Comparison of ENCODE assay signal across 1 cellular context in the genomic region with DNA sequence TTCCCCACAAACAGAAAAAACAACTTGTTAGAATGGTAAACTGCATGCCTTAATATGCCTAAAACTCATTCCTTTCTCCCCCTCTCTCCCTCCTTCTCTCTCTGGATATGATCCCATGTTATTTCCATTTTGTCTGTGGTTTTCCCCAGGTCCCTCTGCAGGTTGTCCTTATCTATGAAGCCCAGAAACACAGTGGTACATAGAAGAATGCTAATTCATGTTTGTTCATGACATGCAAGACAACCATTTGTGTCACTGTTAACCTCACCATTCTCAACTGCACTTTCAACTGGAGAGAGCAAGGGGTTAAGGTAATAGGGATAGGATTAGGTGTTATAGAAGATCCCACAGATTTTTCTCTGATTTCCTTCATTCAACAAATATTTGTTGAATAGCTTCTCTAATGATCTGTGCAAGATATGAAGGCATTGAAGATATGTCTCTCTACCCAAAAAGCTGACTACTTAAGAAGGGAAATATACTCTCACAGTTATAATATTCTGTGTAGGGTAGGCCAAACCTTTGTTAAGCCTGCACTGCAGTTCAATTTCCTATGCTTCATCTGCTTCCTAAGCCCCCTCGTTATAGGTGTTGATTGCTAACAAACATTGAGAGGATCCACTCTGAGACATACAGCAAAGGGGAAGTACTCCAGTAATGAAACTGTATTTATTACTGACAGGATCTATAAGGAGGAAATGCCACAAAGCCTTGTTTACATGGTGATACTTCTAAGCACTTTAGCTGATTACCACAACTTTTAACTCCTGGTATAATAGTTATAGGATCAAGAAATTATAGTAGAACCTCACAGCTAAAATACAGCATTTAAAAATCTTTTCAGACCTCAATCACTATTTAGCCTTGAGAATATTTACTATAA.
TF ChIP-seq lines count a peak whose summit lies in the region.

No MANE protein-coding gene starts in this region.

TF ChIP-seq in K562, 482 proteins besides CTCF, POLR2A, EP300 and RAD21 (continued from another document):
- TF ChIP-seq KDM5B (IDR thresholded peaks at IDR 0.05; ENCODE audit: insufficient replicate concordance, low read depth, low read length) = no peak
- TF ChIP-seq DMBX1 (CRISPR knock-in tag; IDR thresholded peaks at IDR 0.05; ENCODE audit: borderline replicate concordance) = peak; percentile 68; the same call in 1 of the 2 replicates
- TF ChIP-seq, protein P1, sequence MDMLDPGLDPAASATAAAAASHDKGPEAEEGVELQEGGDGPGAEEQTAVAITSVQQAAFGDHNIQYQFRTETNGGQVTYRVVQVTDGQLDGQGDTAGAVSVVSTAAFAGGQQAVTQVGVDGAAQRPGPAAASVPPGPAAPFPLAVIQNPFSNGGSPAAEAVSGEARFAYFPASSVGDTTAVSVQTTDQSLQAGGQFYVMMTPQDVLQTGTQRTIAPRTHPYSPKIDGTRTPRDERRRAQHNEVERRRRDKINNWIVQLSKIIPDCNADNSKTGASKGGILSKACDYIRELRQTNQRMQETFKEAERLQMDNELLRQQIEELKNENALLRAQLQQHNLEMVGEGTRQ (CRISPR knock-in tag; IDR thresholded peaks at IDR 0.05) = no peak
- TF ChIP-seq NR2C1 (IDR thresholded peaks at IDR 0.05) = peak; percentile 63
- no peak for TF ChIP-seq NR2C1 (tag; IDR thresholded peaks at IDR 0.05)
- TF ChIP-seq, protein P2, sequence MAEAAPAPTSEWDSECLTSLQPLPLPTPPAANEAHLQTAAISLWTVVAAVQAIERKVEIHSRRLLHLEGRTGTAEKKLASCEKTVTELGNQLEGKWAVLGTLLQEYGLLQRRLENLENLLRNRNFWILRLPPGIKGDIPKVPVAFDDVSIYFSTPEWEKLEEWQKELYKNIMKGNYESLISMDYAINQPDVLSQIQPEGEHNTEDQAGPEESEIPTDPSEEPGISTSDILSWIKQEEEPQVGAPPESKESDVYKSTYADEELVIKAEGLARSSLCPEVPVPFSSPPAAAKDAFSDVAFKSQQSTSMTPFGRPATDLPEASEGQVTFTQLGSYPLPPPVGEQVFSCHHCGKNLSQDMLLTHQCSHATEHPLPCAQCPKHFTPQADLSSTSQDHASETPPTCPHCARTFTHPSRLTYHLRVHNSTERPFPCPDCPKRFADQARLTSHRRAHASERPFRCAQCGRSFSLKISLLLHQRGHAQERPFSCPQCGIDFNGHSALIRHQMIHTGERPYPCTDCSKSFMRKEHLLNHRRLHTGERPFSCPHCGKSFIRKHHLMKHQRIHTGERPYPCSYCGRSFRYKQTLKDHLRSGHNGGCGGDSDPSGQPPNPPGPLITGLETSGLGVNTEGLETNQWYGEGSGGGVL (CRISPR knock-in tag; IDR thresholded peaks at IDR 0.05) = no peak
- no peak for TF ChIP-seq PRMT5 (CRISPR knock-in tag; IDR thresholded peaks at IDR 0.05)
- TF ChIP-seq, protein P3, sequence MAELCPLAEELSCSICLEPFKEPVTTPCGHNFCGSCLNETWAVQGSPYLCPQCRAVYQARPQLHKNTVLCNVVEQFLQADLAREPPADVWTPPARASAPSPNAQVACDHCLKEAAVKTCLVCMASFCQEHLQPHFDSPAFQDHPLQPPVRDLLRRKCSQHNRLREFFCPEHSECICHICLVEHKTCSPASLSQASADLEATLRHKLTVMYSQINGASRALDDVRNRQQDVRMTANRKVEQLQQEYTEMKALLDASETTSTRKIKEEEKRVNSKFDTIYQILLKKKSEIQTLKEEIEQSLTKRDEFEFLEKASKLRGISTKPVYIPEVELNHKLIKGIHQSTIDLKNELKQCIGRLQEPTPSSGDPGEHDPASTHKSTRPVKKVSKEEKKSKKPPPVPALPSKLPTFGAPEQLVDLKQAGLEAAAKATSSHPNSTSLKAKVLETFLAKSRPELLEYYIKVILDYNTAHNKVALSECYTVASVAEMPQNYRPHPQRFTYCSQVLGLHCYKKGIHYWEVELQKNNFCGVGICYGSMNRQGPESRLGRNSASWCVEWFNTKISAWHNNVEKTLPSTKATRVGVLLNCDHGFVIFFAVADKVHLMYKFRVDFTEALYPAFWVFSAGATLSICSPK (IDR thresholded peaks at IDR 0.05; ENCODE audit: borderline replicate concordance) = no peak
- peak; percentile 79 for TF ChIP-seq PHB2 (IDR thresholded peaks at IDR 0.05; ENCODE audit: low read depth)
- TF ChIP-seq, protein P4, sequence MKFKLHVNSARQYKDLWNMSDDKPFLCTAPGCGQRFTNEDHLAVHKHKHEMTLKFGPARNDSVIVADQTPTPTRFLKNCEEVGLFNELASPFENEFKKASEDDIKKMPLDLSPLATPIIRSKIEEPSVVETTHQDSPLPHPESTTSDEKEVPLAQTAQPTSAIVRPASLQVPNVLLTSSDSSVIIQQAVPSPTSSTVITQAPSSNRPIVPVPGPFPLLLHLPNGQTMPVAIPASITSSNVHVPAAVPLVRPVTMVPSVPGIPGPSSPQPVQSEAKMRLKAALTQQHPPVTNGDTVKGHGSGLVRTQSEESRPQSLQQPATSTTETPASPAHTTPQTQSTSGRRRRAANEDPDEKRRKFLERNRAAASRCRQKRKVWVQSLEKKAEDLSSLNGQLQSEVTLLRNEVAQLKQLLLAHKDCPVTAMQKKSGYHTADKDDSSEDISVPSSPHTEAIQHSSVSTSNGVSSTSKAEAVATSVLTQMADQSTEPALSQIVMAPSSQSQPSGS (CRISPR knock-in tag; IDR thresholded peaks at IDR 0.05) = no peak
- TF ChIP-seq SMARCE1 (IDR thresholded peaks at IDR 0.05) = peak; percentile 98
- peak; percentile 82 for TF ChIP-seq GATA2 (CRISPR knock-in tag; IDR thresholded peaks at IDR 0.05)
- TF ChIP-seq STAT5A (IDR thresholded peaks at IDR 0.05; ENCODE audit: borderline replicate concordance, low read length) = peak; percentile 88
- TF ChIP-seq SRSF9 (IDR thresholded peaks at IDR 0.05; ENCODE audit: borderline replicate concordance, low read depth, low read length) = no peak
- TF ChIP-seq, protein P5, sequence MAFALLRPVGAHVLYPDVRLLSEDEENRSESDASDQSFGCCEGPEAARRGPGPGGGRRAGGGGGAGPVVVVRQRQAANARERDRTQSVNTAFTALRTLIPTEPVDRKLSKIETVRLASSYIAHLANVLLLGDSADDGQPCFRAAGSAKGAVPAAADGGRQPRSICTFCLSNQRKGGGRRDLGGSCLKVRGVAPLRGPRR (CRISPR knock-in tag; IDR thresholded peaks at IDR 0.05) = no peak
- TF ChIP-seq MBD2 (IDR thresholded peaks at IDR 0.05; ENCODE audit: borderline replicate concordance, low read depth) = peak; percentile 71
- TF ChIP-seq, protein P6, sequence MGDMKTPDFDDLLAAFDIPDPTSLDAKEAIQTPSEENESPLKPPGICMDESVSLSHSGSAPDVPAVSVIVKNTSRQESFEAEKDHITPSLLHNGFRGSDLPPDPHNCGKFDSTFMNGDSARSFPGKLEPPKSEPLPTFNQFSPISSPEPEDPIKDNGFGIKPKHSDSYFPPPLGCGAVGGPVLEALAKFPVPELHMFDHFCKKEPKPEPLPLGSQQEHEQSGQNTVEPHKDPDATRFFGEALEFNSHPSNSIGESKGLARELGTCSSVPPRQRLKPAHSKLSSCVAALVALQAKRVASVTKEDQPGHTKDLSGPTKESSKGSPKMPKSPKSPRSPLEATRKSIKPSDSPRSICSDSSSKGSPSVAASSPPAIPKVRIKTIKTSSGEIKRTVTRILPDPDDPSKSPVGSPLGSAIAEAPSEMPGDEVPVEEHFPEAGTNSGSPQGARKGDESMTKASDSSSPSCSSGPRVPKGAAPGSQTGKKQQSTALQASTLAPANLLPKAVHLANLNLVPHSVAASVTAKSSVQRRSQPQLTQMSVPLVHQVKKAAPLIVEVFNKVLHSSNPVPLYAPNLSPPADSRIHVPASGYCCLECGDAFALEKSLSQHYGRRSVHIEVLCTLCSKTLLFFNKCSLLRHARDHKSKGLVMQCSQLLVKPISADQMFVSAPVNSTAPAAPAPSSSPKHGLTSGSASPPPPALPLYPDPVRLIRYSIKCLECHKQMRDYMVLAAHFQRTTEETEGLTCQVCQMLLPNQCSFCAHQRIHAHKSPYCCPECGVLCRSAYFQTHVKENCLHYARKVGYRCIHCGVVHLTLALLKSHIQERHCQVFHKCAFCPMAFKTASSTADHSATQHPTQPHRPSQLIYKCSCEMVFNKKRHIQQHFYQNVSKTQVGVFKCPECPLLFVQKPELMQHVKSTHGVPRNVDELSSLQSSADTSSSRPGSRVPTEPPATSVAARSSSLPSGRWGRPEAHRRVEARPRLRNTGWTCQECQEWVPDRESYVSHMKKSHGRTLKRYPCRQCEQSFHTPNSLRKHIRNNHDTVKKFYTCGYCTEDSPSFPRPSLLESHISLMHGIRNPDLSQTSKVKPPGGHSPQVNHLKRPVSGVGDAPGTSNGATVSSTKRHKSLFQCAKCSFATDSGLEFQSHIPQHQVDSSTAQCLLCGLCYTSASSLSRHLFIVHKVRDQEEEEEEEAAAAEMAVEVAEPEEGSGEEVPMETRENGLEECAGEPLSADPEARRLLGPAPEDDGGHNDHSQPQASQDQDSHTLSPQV (IDR thresholded peaks at IDR 0.05) = peak; percentile 75
- peak; percentile 66 for TF ChIP-seq CREB1 (IDR thresholded peaks at IDR 0.05)
- no peak for TF ChIP-seq CREB1 (CRISPR knock-in tag; IDR thresholded peaks at IDR 0.05)
- TF ChIP-seq NFRKB (IDR thresholded peaks at IDR 0.05; ENCODE audit: low read depth) = peak; percentile 71; the same call in 1 of the 2 replicates
- peak; percentile 85 for TF ChIP-seq ZNF316 (IDR thresholded peaks at IDR 0.05)
- TF ChIP-seq MTA3 (IDR thresholded peaks at IDR 0.05; ENCODE audit: borderline replicate concordance) = peak; percentile 89
- peak; percentile 94 for TF ChIP-seq MTA2 (IDR thresholded peaks at IDR 0.05; ENCODE audit: low read depth)
- peak; percentile 79 for TF ChIP-seq ATF7 (IDR thresholded peaks at IDR 0.05)
- TF ChIP-seq, protein P7, sequence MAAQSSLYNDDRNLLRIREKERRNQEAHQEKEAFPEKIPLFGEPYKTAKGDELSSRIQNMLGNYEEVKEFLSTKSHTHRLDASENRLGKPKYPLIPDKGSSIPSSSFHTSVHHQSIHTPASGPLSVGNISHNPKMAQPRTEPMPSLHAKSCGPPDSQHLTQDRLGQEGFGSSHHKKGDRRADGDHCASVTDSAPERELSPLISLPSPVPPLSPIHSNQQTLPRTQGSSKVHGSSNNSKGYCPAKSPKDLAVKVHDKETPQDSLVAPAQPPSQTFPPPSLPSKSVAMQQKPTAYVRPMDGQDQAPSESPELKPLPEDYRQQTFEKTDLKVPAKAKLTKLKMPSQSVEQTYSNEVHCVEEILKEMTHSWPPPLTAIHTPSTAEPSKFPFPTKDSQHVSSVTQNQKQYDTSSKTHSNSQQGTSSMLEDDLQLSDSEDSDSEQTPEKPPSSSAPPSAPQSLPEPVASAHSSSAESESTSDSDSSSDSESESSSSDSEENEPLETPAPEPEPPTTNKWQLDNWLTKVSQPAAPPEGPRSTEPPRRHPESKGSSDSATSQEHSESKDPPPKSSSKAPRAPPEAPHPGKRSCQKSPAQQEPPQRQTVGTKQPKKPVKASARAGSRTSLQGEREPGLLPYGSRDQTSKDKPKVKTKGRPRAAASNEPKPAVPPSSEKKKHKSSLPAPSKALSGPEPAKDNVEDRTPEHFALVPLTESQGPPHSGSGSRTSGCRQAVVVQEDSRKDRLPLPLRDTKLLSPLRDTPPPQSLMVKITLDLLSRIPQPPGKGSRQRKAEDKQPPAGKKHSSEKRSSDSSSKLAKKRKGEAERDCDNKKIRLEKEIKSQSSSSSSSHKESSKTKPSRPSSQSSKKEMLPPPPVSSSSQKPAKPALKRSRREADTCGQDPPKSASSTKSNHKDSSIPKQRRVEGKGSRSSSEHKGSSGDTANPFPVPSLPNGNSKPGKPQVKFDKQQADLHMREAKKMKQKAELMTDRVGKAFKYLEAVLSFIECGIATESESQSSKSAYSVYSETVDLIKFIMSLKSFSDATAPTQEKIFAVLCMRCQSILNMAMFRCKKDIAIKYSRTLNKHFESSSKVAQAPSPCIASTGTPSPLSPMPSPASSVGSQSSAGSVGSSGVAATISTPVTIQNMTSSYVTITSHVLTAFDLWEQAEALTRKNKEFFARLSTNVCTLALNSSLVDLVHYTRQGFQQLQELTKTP (IDR thresholded peaks at IDR 0.05; ENCODE audit: low read depth in 1 of 2, partially characterized antibody in 2 of 2) = peak; percentile 51 to 76
- no peak for TF ChIP-seq NR2C2 (CRISPR knock-in tag; IDR thresholded peaks at IDR 0.05)
- TF ChIP-seq NR2C2 (tag; IDR thresholded peaks at IDR 0.05) = peak; percentile 70; the same call in 1 of the 2 replicates
- TF ChIP-seq, protein P8, sequence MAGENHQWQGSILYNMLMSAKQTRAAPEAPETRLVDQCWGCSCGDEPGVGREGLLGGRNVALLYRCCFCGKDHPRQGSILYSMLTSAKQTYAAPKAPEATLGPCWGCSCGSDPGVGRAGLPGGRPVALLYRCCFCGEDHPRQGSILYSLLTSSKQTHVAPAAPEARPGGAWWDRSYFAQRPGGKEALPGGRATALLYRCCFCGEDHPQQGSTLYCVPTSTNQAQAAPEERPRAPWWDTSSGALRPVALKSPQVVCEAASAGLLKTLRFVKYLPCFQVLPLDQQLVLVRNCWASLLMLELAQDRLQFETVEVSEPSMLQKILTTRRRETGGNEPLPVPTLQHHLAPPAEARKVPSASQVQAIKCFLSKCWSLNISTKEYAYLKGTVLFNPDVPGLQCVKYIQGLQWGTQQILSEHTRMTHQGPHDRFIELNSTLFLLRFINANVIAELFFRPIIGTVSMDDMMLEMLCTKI (IDR thresholded peaks at IDR 0.05; ENCODE audit: partially characterized antibody) = no peak
- TF ChIP-seq TRIM28 (IDR thresholded peaks at IDR 0.05) = peak; percentile 27; the same call in 1 of the 2 replicates
- 0 out of 2 replicates have a peak, but pooled peaks have one; percentile 38 for TF ChIP-seq MYC (IDR thresholded peaks at IDR 0.05; ENCODE audit: low read depth, low read length)
- no peak for TF ChIP-seq MYC (CRISPR knock-in tag; IDR thresholded peaks at IDR 0.05; ENCODE audit: borderline replicate concordance, low read depth)
- TF ChIP-seq HLTF (IDR thresholded peaks at IDR 0.05) = no peak
- TF ChIP-seq ZNF124 (CRISPR knock-in tag; IDR thresholded peaks at IDR 0.05) = no peak
- TF ChIP-seq SMAD4 (CRISPR knock-in tag; conservative IDR thresholded peaks at IDR 0.05) = peak; percentile 59; the same call in 1 of the 2 replicates
